7 cellular contexts compared by ENCODE assay signal in the genomic region with DNA sequence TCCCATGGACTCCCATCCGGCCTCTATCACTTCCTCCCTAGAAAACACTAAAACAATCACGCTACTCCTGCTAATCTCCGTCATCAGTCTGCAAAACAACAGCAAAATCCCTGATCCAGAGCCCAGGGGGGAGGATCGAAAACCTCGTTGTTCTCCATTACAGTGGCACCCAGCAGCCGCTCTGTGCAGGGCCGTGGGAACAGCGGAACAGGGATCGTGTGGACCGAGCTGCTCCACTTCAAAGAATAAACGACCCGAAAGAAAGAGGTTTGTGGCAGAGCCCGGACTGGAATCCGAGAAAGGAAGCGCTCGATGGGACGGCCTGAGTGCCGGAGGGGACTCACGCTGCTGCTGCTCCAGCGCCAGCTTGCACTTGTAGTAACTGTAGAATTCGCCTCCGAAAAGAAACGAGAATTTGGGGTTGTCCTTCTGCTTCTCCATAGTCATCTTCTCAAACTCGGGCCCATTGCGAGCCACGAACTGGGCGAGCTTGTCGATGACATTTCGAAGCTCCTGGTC. TPM values are rescaled to one million over a fixed set of nuclear protein-coding genes. Genes with fewer than 3 reads are reported as not detected.
A peak's percentile ranks its signal among the peaks of the same experiment; 100 is the strongest.
DNase-seq lines count a peak whose midpoint lies in the region; ATAC-seq and TF ChIP-seq lines count a peak whose summit lies in the region.
"Had no signal": no experiment of that assay in that cellular context is flagged by ENCODE, and none has a peak within 500 bp of the region (broad histone marks: within the 10 kb centered on the region; RNA-seq: fewer than 3 reads in every experiment).

No MANE protein-coding gene starts in this region.

- no peaks in the 10 kb centered on the region for H3K27me3 ChIP-seq in CD8-positive, alpha-beta T cell (ENCODE audit: insufficient read depth, low read length)
- H3K27me3 ChIP-seq in HL-60 (ENCODE audit: insufficient read depth, poor library complexity, severe bottlenecking) (no peaks in the 10 kb centered on the region), parathyroid adenoma (ENCODE audit: control insufficient read depth, insufficient read depth, low read length) (no peaks in the 10 kb centered on the region)

- TF ChIP-seq CTCF in CD8-positive, alpha-beta T cell (IDR thresholded peaks at IDR 0.05): no peak
- TF ChIP-seq CTCF in HL-60 (IDR thresholded peaks at IDR 0.05; ENCODE audit: insufficient read depth, low read length): no peak
- TF ChIP-seq CTCF in choroid plexus epithelial cell (conservative IDR thresholded peaks at IDR 0.05; ENCODE audit: low read depth, low read length): no peak
- no peak for TF ChIP-seq CTCF in parathyroid adenoma (IDR thresholded peaks at IDR 0.05)

- H3K27me3 Mint-ChIP-seq in CD8-positive, alpha-beta T cell (ENCODE audit: low read depth): no peaks in the 10 kb centered on the region

- peaks cover 61% of the 10 kb centered on the region for H3K4me1 Mint-ChIP-seq in CD8-positive, alpha-beta T cell (ENCODE audit: low read depth)

- peak overlapping the region; percentile 99 for H2AFZ ChIP-seq in parathyroid adenoma

- H3K9ac ChIP-seq in parathyroid adenoma: peak overlapping the region; percentile 88

- CTCF ChIA-PET in CD8-positive, alpha-beta T cell (lab: Charles Lee): interaction anchor here (0.6 kb wide), 1 partner anchor 726 kb away, joined by 3 read pairs; a partner anchor contains a TSS

- peak overlapping the region; percentile 60 for H3K27ac Mint-ChIP-seq in CD8-positive, alpha-beta T cell

- no peaks in the 10 kb centered on the region for H3K9me3 Mint-ChIP-seq in CD8-positive, alpha-beta T cell

- H3K4me3 Mint-ChIP-seq in CD8-positive, alpha-beta T cell: peak overlapping the region; percentile 84

- H3K4me2 ChIP-seq in parathyroid adenoma (ENCODE audit: low read length): peak overlapping the region; percentile 93

- peaks cover 41% of the 10 kb centered on the region for H3K36me3 Mint-ChIP-seq in CD8-positive, alpha-beta T cell

- DNase-seq in CD8-positive, alpha-beta T cell: peak in 1 of 7 experiments; percentile 4
- DNase-seq in HL-60 (ENCODE audit: low read depth in 1 of 2, low spot score in 1 of 2) (peak in 1 of 2 experiments; percentile 17), choroid plexus epithelial cell (ENCODE audit: low read depth) (peak; percentile 38), NCI-H345 (lab: John Stamatoyannopoulos, UW) (no peak), medulla oblongata (ENCODE audit: extremely low spot score) (no peak)

- H3K4me1 ChIP-seq in CD8-positive, alpha-beta T cell (ENCODE audit: insufficient read depth, low read length): peaks cover 56% of the 10 kb centered on the region
- peaks cover 3% of the 10 kb centered on the region for H3K4me1 ChIP-seq in parathyroid adenoma

- peak overlapping the region; percentile 63 for H3K4me3 ChIP-seq in CD8-positive, alpha-beta T cell (ENCODE audit: low read depth, low read length)
- H3K4me3 ChIP-seq in HL-60 (replicated peaks; ENCODE audit: insufficient read depth, low read length) (peak overlapping the region; percentile 96), choroid plexus epithelial cell (ENCODE audit: low read depth, low read length) (peak overlapping the region; percentile 95), parathyroid adenoma (ENCODE audit: low read depth, low read length) (peak overlapping the region; percentile 91)

- H3K36me3 ChIP-seq in CD8-positive, alpha-beta T cell (ENCODE audit: insufficient read depth, low read length): no peaks in the 10 kb centered on the region
- H3K36me3 ChIP-seq in parathyroid adenoma (ENCODE audit: control insufficient read depth, insufficient read depth, low read length): no peaks in the 10 kb centered on the region

- H3K9me3 ChIP-seq in CD8-positive, alpha-beta T cell (ENCODE audit: low read length): no peaks in the 10 kb centered on the region
- no peaks in the 10 kb centered on the region for H3K9me3 ChIP-seq in parathyroid adenoma (ENCODE audit: control insufficient read depth, low read length)

- H3K79me2 ChIP-seq in parathyroid adenoma: peaks cover 51% of the 10 kb centered on the region

- intact Hi-C loops in CD8-positive, alpha-beta T cell (cut with DNase I, micrococcal nuclease): loop anchor here (1.0 to 2.0 kb wide), 10 partner anchors 25 to 119 kb away; a partner anchor contains a TSS

- no peak for ATAC-seq in CD8-positive, alpha-beta T cell

- POLR2A ChIA-PET in CD8-positive, alpha-beta T cell (lab: Charles Lee): interaction anchor here (0.7 to 2.4 kb wide), 4 partner anchors 24 to 120 kb away, joined by 3 to 10 read pairs (median 3); no protein-coding TSS in a partner anchor

- peak overlapping the region; percentile 69 for H3K27ac ChIP-seq in CD8-positive, alpha-beta T cell (ENCODE audit: low read depth, low read length)
- peak overlapping the region; percentile 94 for H3K27ac ChIP-seq in HL-60 (replicated peaks)
- H3K27ac ChIP-seq in parathyroid adenoma: peak overlapping the region; percentile 79

RNA-seq across cellular contexts. Expression of a gene that starts 0.7 kb away (rescaled TPM):
- 10 to 100 TPM; 68.7 to 68.9 TPM for total RNA-seq in CD8-positive, alpha-beta T cell

RNA-seq across cellular contexts. Expression of a gene that starts 30.6 kb away (rescaled TPM):
- 10 to 100 TPM; 92.3 to 95.4 TPM for total RNA-seq in CD8-positive, alpha-beta T cell

RNA-seq across cellular contexts. Expression of a gene that starts 45.4 kb away (rescaled TPM):
- under 1 TPM; 0.52 to 0.61 TPM for total RNA-seq in CD8-positive, alpha-beta T cell

RNA-seq across cellular contexts. Expression of a gene that starts 45.6 kb away (rescaled TPM):
- not detected for total RNA-seq in CD8-positive, alpha-beta T cell
- total RNA-seq: T-helper 1 cell treated with Interleukin-12 subunit alpha and Interleukin-12 subunit beta and Interleukin-4 antibody, amounts not matched to agents 30 ng/mL and 1 ng/mL, for 36 hours had no signal
